ENCODE assay signal across 24 cellular contexts in the genomic region with DNA sequence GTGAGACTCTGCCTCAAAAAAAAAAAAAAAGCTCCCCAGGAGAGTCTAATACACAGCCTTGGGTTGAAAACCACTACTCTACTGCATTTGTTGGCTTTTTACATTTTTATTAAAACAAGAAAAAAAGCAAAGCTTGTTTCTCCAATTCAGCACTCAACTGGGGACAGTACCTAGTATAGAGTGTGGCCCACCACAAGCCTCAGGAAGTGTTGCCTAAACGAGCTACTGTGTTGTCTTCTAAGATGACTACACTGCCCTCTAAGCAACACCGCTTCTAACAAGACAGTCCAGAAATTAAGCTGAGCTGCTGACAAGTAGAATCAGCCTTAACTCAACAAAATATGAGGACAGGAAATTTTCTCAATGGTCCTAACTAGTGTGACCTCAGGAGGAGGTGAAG.
"Had no signal": no experiment of that assay in that cellular context is flagged by ENCODE, and none has a peak within 500 bp of the region (broad histone marks: within the 10 kb centered on the region; RNA-seq: fewer than 3 reads in every experiment).

No MANE protein-coding gene starts in this region.

- H3K4me3 Mint-ChIP-seq: activated T-helper 1 cell treated with anti-CD3 and anti-CD28 coated beads, Interleukin-12 subunit alpha, Interleukin-12 subunit beta, Interleukin-2, Interleukin-4 antibody, amounts not matched to agents 30 ng/mL and 10 ng/mL and 1 ng/mL, durations not matched to agents 14 hours and 24 hours and 36 hours; central memory CD8-positive, alpha-beta T cell; neural progenitor cell; T-cell; T-helper 2 cell treated with Interferon-gamma antibody and Interleukin-4, amounts not matched to agents 5 μg/mL and 100 μg/mL, for 36 hours had no signal

- H3K4me1 Mint-ChIP-seq: central memory CD8-positive, alpha-beta T cell had no signal

- H3K4me3 ChIP-seq: breast epithelium, lower lobe of right lung, neural progenitor cell, thyroid gland, upper lobe of right lung had no signal

- H3K36me3 Mint-ChIP-seq: activated naive CD4-positive, alpha-beta T cell treated with anti-CD3 and anti-CD28 coated beads, Interleukin-2, amount 50 U/mL, for 72 hours; neural progenitor cell had no signal

- H3K9me3 ChIP-seq: breast epithelium, lower lobe of right lung, thyroid gland, upper lobe of right lung had no signal

- H3K9me3 Mint-ChIP-seq: activated naive CD4-positive, alpha-beta T cell treated with anti-CD3 and anti-CD28 coated beads, Interleukin-2, amount 50 U/mL, for 72 hours; activated T-helper 1 cell treated with anti-CD3 and anti-CD28 coated beads, Interleukin-12 subunit alpha, Interleukin-12 subunit beta, Interleukin-2, Interleukin-4 antibody, amounts not matched to agents 30 ng/mL and 10 ng/mL and 1 ng/mL, durations not matched to agents 14 hours and 24 hours and 36 hours; central memory CD8-positive, alpha-beta T cell; naive B cell; neural progenitor cell; T-cell; T-helper 2 cell treated with Interferon-gamma antibody and Interleukin-4, amounts not matched to agents 5 μg/mL and 100 μg/mL, for 36 hours had no signal

- H3K27me3 Mint-ChIP-seq: central memory CD8-positive, alpha-beta T cell had no signal

- H3K27me3 ChIP-seq: breast epithelium, neural progenitor cell, thyroid gland, upper lobe of right lung had no signal

- ATAC-seq: lower lobe of right lung, sciatic nerve, T-cell, upper lobe of right lung had no signal

- DNase-seq: activated CD4-positive, CD25-positive, alpha-beta regulatory T cell treated with anti-CD3 and anti-CD28 coated beads, Interleukin-2, amount 50 U/mL, for 72 hours; activated gamma-delta T cell treated with Interleukin-2 at 50 U/mL for 16 hours; amniotic stem cell; effector memory CD4-positive, alpha-beta T cell; foreskin melanocyte; kidney; lower lobe of right lung; naive B cell; small intestine; stimulated activated CD4-positive, alpha-beta T cell treated with anti-CD3 and anti-CD28 coated beads, Interleukin-15, amount 100 ng/mL, for 24 hours; stimulated activated CD8-positive, alpha-beta memory T cell treated with anti-CD3 and anti-CD28 coated beads, Interleukin-4, amount 100 ng/mL, for 48 hours; stimulated activated naive CD4-positive, alpha-beta T cell treated with Interleukin-2 at 50 U/mL for 16 hours; substantia nigra; T-cell; thyroid gland; upper lobe of right lung; WERI-Rb-1 had no signal

- H3K4me1 ChIP-seq: breast epithelium, lower lobe of right lung, neural progenitor cell, thyroid gland, upper lobe of right lung had no signal

- H3K27ac Mint-ChIP-seq: activated naive CD4-positive, alpha-beta T cell treated with anti-CD3 and anti-CD28 coated beads, Interleukin-2, amount 50 U/mL, for 72 hours; activated T-helper 1 cell treated with anti-CD3 and anti-CD28 coated beads, Interleukin-12 subunit alpha, Interleukin-12 subunit beta, Interleukin-2, Interleukin-4 antibody, amounts not matched to agents 30 ng/mL and 10 ng/mL and 1 ng/mL, durations not matched to agents 14 hours and 24 hours and 36 hours; naive B cell; neural progenitor cell; T-cell; T-helper 2 cell treated with Interferon-gamma antibody and Interleukin-4, amounts not matched to agents 5 μg/mL and 100 μg/mL, for 36 hours had no signal

- H3K36me3 ChIP-seq: breast epithelium, lower lobe of right lung, neural progenitor cell, thyroid gland, upper lobe of right lung, WERI-Rb-1 had no signal

- H3K27ac ChIP-seq: breast epithelium, lower lobe of right lung, neural progenitor cell, thyroid gland, upper lobe of right lung, WERI-Rb-1 had no signal
